Comparison of ENCODE assay signal across 25 cellular contexts in genomic region chr3:193585530-193585929, GRCh38. TPM values are rescaled to one million over a fixed set of nuclear protein-coding genes. Genes with fewer than 3 reads are reported as not detected.
"Had no signal": no experiment of that assay in that cellular context is flagged by ENCODE, and none has a peak within 500 bp of the region (broad histone marks: within the 10 kb centered on the region; RNA-seq: fewer than 3 reads in every experiment).

No MANE protein-coding gene starts in this region.

- H3K27ac ChIP-seq: ascending aorta, body of pancreas, cardiac muscle cell, KMS-11, PC-9, SK-N-MC, VCaP had no signal

- DNase-seq: activated CD4-positive, alpha-beta memory T cell treated with anti-CD3 and anti-CD28 coated beads for 36 hours; activated CD4-positive, alpha-beta T cell treated with anti-CD3 and anti-CD28 coated beads, Interleukin-2, amount 10 ng/mL, durations not matched to agents 7 days and 5 days; activated CD4-positive, CD25-positive, alpha-beta regulatory T cell; activated CD8-positive, alpha-beta memory T cell treated with anti-CD3 and anti-CD28 coated beads for 24 hours; activated effector memory CD4-positive, alpha-beta T cell treated with anti-CD3 and anti-CD28 coated beads, Interleukin-2, amount 50 U/mL, for 16 hours; activated naive CD4-positive, alpha-beta T cell treated with Interleukin-2 at 50 U/mL for 16 hours; activated naive CD8-positive, alpha-beta T cell treated with anti-CD3 and anti-CD28 coated beads, Interleukin-2, amount 50 U/mL, for 24 hours; activated T-cell treated with anti-CD3 and anti-CD28 coated beads, Interleukin-2, amount 50 U/mL, for 4 hours; amniotic stem cell; body of pancreas; MG63; NCI-H146; NCI-H187 treated with DMSO at 0.1 percent for 48 hours; NCI-H2107; NCI-H510A treated with DMSO at 0.1 percent for 48 hours; NCI-H69; T-helper 1 cell had no signal

- H3K36me3 ChIP-seq: ascending aorta, cardiac muscle cell, MG63 had no signal

- H3K9ac ChIP-seq: KMS-11 had no signal

- H3K9me3 ChIP-seq: ascending aorta, body of pancreas, MG63 had no signal

- H2AFZ ChIP-seq: PC-9 had no signal

- ATAC-seq: activated naive CD4-positive, alpha-beta T cell treated with anti-CD3 and anti-CD28 coated beads, Interleukin-2, amount 50 U/mL, for 72 hours; activated naive CD8-positive, alpha-beta T cell treated with anti-CD3 and anti-CD28 coated beads, Interleukin-2, amount 50 U/mL, for 24 hours; activated T-cell treated with anti-CD3 and anti-CD28 coated beads, Interleukin-2, amount 50 U/mL, for 4 hours; body of pancreas; Right ventricle myocardium inferior had no signal

- H3K4me3 ChIP-seq: ascending aorta, body of pancreas, cardiac muscle cell, MG63, PC-9, SK-N-MC had no signal

- H3K4me2 ChIP-seq: KMS-11, PC-9 had no signal

- H3K27me3 ChIP-seq: ascending aorta, body of pancreas, cardiac muscle cell, MG63 had no signal

- H3K4me1 ChIP-seq: ascending aorta, body of pancreas had no signal

RNA-seq across cellular contexts. Expression of gene ATP13A4, which starts 30.8 kb away (rescaled TPM):
- total RNA-seq: ascending aorta had no signal
